13 cellular contexts compared by ENCODE assay signal in genomic region chr22:37604875-37605274, GRCh38. TPM values are rescaled to one million over a fixed set of nuclear protein-coding genes. Genes with fewer than 3 reads are reported as not detected.
DNase-seq lines count a peak whose midpoint lies in the region; ATAC-seq lines count a peak whose summit lies in the region.
"Had no signal": no experiment of that assay in that cellular context is flagged by ENCODE, and none has a peak within 500 bp of the region (broad histone marks: within the 10 kb centered on the region; RNA-seq: fewer than 3 reads in every experiment).

No MANE protein-coding gene starts in this region.

- ATAC-seq in GM19023 (IDR thresholded peaks at IDR 0.05; ENCODE audit: unreplicated experiment), result no peak
- ATAC-seq in GM21529 (IDR thresholded peaks at IDR 0.05; ENCODE audit: unreplicated experiment), result no peak
- no peak for ATAC-seq in GM21576 (IDR thresholded peaks at IDR 0.05; ENCODE audit: unreplicated experiment)

- peak; percentile 31 for DNase-seq in stimulated activated CD4-positive, alpha-beta T cell treated with anti-CD3 and anti-CD28 coated beads, Interleukin-1b, Interleukin-23, amount 100 ng/mL, for 48 hours
- no peak for DNase-seq in stimulated activated CD4-positive, alpha-beta T cell treated with anti-CD3 and anti-CD28 coated beads, Interleukin-12 subunit alpha, Interleukin-12 subunit beta, amount 100 ng/mL, for 4 hours
- peak; percentile 26 for DNase-seq in activated T-cell treated with anti-CD3 and anti-CD28 coated beads for 4 hours
- DNase-seq in effector CD4-positive, alpha-beta T cell, result peak; percentile 44
- no peak for DNase-seq in dermis blood vessel endothelial cell
- DNase-seq: esophagus squamous epithelium, NCI-H2081, sigmoid colon, WERI-Rb-1 had no signal

RNA-seq across cellular contexts. Expression of gene GGA1, which starts 3.8 kb away (rescaled TPM):
- 48.3 and 55.3 TPM in 2 replicates for total RNA-seq in dermis blood vessel endothelial cell

RNA-seq across cellular contexts. Expression of gene LGALS2, which starts 25.0 kb away (rescaled TPM):
- total RNA-seq in dermis blood vessel endothelial cell, result not detected in 2 replicates
- total RNA-seq: bronchial epithelial cell, esophagus squamous epithelium, sigmoid colon had no signal

RNA-seq across cellular contexts. Expression of gene SH3BP1, which starts 34.6 kb away (rescaled TPM):
- total RNA-seq in dermis blood vessel endothelial cell, result 0.85 and 2.7 TPM in 2 replicates

RNA-seq across cellular contexts. Expression of gene CDC42EP1, which starts 44.6 kb away (rescaled TPM):
- total RNA-seq in dermis blood vessel endothelial cell, result 22.6 and 25.8 TPM in 2 replicates

RNA-seq across cellular contexts. Expression of gene PDXP, which starts 53.6 kb away (rescaled TPM):
- 9.0 and 13.3 TPM in 2 replicates for total RNA-seq in dermis blood vessel endothelial cell

Comparison
In these comparisons a context has a peak if more than half of its experiments do, and no peak if none do; other contexts are left out.
1. DNase-seq: peak in stimulated activated CD4-positive, alpha-beta T cell treated with anti-CD3 and anti-CD28 coated beads, Interleukin-1b, Interleukin-23, amount 100 ng/mL, for 48 hours (single experiment), activated T-cell treated with anti-CD3 and anti-CD28 coated beads for 4 hours (single experiment) and effector CD4-positive, alpha-beta T cell (single experiment); none in stimulated activated CD4-positive, alpha-beta T cell treated with anti-CD3 and anti-CD28 coated beads, Interleukin-12 subunit alpha, Interleukin-12 subunit beta, amount 100 ng/mL, for 4 hours (single experiment) and dermis blood vessel endothelial cell (single experiment).